In the genomic region with DNA sequence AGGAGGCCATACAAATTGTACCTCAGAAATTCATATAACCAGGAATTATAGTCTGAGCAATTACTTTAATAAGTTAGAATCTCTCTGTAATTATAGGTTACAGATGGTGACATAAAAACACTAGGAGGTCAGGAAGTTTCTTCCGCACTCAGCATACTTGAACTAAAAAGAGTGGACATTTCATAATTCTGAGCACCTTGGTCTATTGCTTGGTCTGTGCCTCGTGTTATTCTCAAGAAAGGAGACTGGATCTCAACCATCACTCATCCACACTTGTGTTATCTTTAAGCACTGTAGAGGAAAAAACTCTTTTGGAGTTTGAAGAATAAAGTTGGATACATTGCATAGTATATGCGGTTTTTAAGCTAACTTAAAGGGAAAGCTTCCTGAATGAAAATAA, we compare ENCODE assay signal across 22 cellular contexts.
"Had no signal": no experiment of that assay in that cellular context is flagged by ENCODE, and none has a peak within 500 bp of the region (broad histone marks: within the 10 kb centered on the region; RNA-seq: fewer than 3 reads in every experiment).

No MANE protein-coding gene starts in this region.

- DNase-seq: central memory CD4-positive, alpha-beta T cell; cortex of kidney; dorsolateral prefrontal cortex; effector CD8-positive, alpha-beta T cell; head of caudate nucleus; hippocampal formation; islet precursor cell; mesenchymal stem cell; midbrain; naive B cell; occipital lobe; pancreas; retina; right lobe of liver; stimulated activated CD4-positive, alpha-beta T cell treated with anti-CD3 and anti-CD28 coated beads, Interleukin-2, amount 100 ng/mL, for 24 hours; stimulated activated CD4-positive, alpha-beta T cell treated with anti-CD3 and anti-CD28 coated beads, Interleukin-4, amount 100 ng/mL, for 4 hours; stimulated activated naive B cell treated with anti-CD40 and anti-IgM and Interleukin-4, amounts not matched to agents 10 μg/mL and 1 μg/mL and 100 μg/mL, for 72 hours; stomach; upper lobe of left lung had no signal

- H3K4me1 ChIP-seq: pancreas, right lobe of liver had no signal

- H3K4me3 ChIP-seq: dorsolateral prefrontal cortex, lung, pancreas, right lobe of liver, skin epidermis, stomach, upper lobe of left lung had no signal

- H3K27ac ChIP-seq: pancreas, right lobe of liver, skin epidermis, upper lobe of left lung had no signal

- ATAC-seq: left lobe of liver; pancreas; right lobe of liver; stimulated activated naive B cell treated with anti-CD40 and anti-IgM and Interleukin-4, amounts not matched to agents 10 μg/mL and 1 μg/mL and 100 μg/mL, for 72 hours had no signal

- H3K27me3 ChIP-seq: dorsolateral prefrontal cortex, pancreas, right lobe of liver, stomach, upper lobe of left lung had no signal

- H3K9me3 ChIP-seq: pancreas, right lobe of liver, stomach, upper lobe of left lung had no signal

- H3K36me3 ChIP-seq: pancreas, right lobe of liver, stomach, upper lobe of left lung had no signal
